Comparison of ENCODE assay signal across 26 cellular contexts in genomic region chr3:131518682-131519081, GRCh38.
"Had no signal": no experiment of that assay in that cellular context is flagged by ENCODE, and none has a peak within 500 bp of the region (broad histone marks: within the 10 kb centered on the region; RNA-seq: fewer than 3 reads in every experiment).

No MANE protein-coding gene starts in this region.

- H3K4me3 Mint-ChIP-seq: activated B cell treated with CpG ODN at 0.5 μM for 24 hours; activated CD4-positive, alpha-beta T cell treated with anti-CD3 and anti-CD28 coated beads, Interleukin-2, amount 10 ng/mL, durations not matched to agents 24 days and 14 days; activated CD8-positive, alpha-beta memory T cell treated with anti-CD3 and anti-CD28 coated beads, Interleukin-2, amount 10 ng/mL, durations not matched to agents 7 days and 5 days; activated naive CD4-positive, alpha-beta T cell treated with anti-CD3 and anti-CD28 coated beads, Interleukin-2, amount 50 U/mL, for 24 hours; activated T-cell treated with anti-CD3 and anti-CD28 coated beads, Interleukin-2, amount 50 U/mL, for 24 hours; activated T-helper 1 cell treated with anti-CD3 and anti-CD28 coated beads, Interleukin-12 subunit alpha, Interleukin-12 subunit beta, Interleukin-2, Interleukin-4 antibody, amounts not matched to agents 30 ng/mL and 10 ng/mL and 1 ng/mL, durations not matched to agents 14 hours and 24 hours and 36 hours; T-cell had no signal

- H3K4me1 ChIP-seq: ascending aorta, body of pancreas had no signal

- H3K27ac ChIP-seq: ascending aorta, body of pancreas had no signal

- H3K4me1 Mint-ChIP-seq: activated B cell treated with CpG ODN at 0.5 μM for 24 hours; activated CD4-positive, alpha-beta T cell treated with anti-CD3 and anti-CD28 coated beads, Interleukin-2, amount 10 ng/mL, durations not matched to agents 24 days and 14 days; activated CD8-positive, alpha-beta memory T cell treated with anti-CD3 and anti-CD28 coated beads, Interleukin-2, amount 10 ng/mL, durations not matched to agents 7 days and 5 days; activated naive CD4-positive, alpha-beta T cell treated with anti-CD3 and anti-CD28 coated beads, Interleukin-2, amount 50 U/mL, for 24 hours; T-cell had no signal

- H3K27me3 ChIP-seq: ascending aorta, body of pancreas had no signal

- H3K27ac Mint-ChIP-seq: activated B cell treated with CpG ODN at 0.5 μM for 24 hours; activated CD4-positive, alpha-beta T cell treated with anti-CD3 and anti-CD28 coated beads, Interleukin-2, amount 10 ng/mL, durations not matched to agents 24 days and 14 days; activated CD8-positive, alpha-beta memory T cell treated with anti-CD3 and anti-CD28 coated beads, Interleukin-2, amount 10 ng/mL, durations not matched to agents 7 days and 5 days; activated naive CD4-positive, alpha-beta T cell treated with anti-CD3 and anti-CD28 coated beads, Interleukin-2, amount 50 U/mL, for 24 hours; activated T-cell treated with anti-CD3 and anti-CD28 coated beads, Interleukin-2, amount 50 U/mL, for 24 hours; activated T-helper 1 cell treated with anti-CD3 and anti-CD28 coated beads, Interleukin-12 subunit alpha, Interleukin-12 subunit beta, Interleukin-2, Interleukin-4 antibody, amounts not matched to agents 30 ng/mL and 10 ng/mL and 1 ng/mL, durations not matched to agents 14 hours and 24 hours and 36 hours; T-cell had no signal

- DNase-seq: activated B cell treated with CpG ODN at 0.5 μM for 24 hours; activated CD4-positive, alpha-beta T cell treated with anti-CD3 and anti-CD28 coated beads for 1 hour; activated CD4-positive, alpha-beta T cell treated with anti-CD3 and anti-CD28 coated beads, Interleukin-2, amount 10 ng/mL, durations not matched to agents 24 days and 14 days; activated CD4-positive, alpha-beta T cell treated with anti-CD3 and anti-CD28 coated beads, Interleukin-2, amount 50 U/mL, for 48 hours; activated CD8-positive, alpha-beta memory T cell treated with anti-CD3 and anti-CD28 coated beads, Interleukin-2, amount 10 ng/mL, durations not matched to agents 7 days and 5 days; activated effector memory CD4-positive, alpha-beta T cell treated with Interleukin-2 at 50 U/mL for 16 hours; activated naive CD4-positive, alpha-beta T cell; activated T-cell treated with anti-CD3 and anti-CD28 coated beads, Interleukin-2, amount 50 U/mL, for 24 hours; body of pancreas; Karpas-422; MM.1S; NCI-H1105; NCI-H1436; NCI-H1694 treated with DMSO at 0.1 percent for 48 hours; NCI-H2081; NCI-H2171; NCI-H2227 treated with DMSO at 0.1 percent for 48 hours; NCI-H526; NCI-H82; SIG-M5; T-cell; T-helper 2 cell; T1000 had no signal

- H3K9me3 Mint-ChIP-seq: activated B cell treated with CpG ODN at 0.5 μM for 24 hours; activated CD4-positive, alpha-beta T cell treated with anti-CD3 and anti-CD28 coated beads, Interleukin-2, amount 10 ng/mL, durations not matched to agents 24 days and 14 days; activated T-cell treated with anti-CD3 and anti-CD28 coated beads, Interleukin-2, amount 50 U/mL, for 24 hours had no signal

- ATAC-seq: activated CD8-positive, alpha-beta memory T cell treated with anti-CD3 and anti-CD28 coated beads, Interleukin-2, amount 10 ng/mL, durations not matched to agents 7 days and 5 days; body of pancreas; T-cell had no signal

- H3K36me3 ChIP-seq: ascending aorta had no signal

- H3K4me3 ChIP-seq: ascending aorta, body of pancreas had no signal

- H3K9me3 ChIP-seq: ascending aorta, body of pancreas had no signal

- H3K36me3 Mint-ChIP-seq: activated CD8-positive, alpha-beta memory T cell treated with anti-CD3 and anti-CD28 coated beads, Interleukin-2, amount 10 ng/mL, durations not matched to agents 7 days and 5 days; activated naive CD4-positive, alpha-beta T cell treated with anti-CD3 and anti-CD28 coated beads, Interleukin-2, amount 50 U/mL, for 24 hours; T-cell had no signal
